In genomic region chr1:44620072-44620471, GRCh38 we compare ENCODE assay signal across 23 cellular contexts. TPM values are rescaled to one million over a fixed set of nuclear protein-coding genes. Genes with fewer than 3 reads are reported as not detected.
"Had no signal": no experiment of that assay in that cellular context is flagged by ENCODE, and none has a peak within 500 bp of the region (broad histone marks: within the 10 kb centered on the region; RNA-seq: fewer than 3 reads in every experiment).

No MANE protein-coding gene starts in this region.

- H3K4me1 ChIP-seq: colonic mucosa, upper lobe of right lung had no signal

- H3K27ac ChIP-seq: adrenal gland, colonic mucosa, neural progenitor cell, ovary, stomach, thoracic aorta, upper lobe of right lung had no signal

- H3K4me2 ChIP-seq: neural progenitor cell had no signal

- H3K36me3 ChIP-seq: adrenal gland, colonic mucosa, neural progenitor cell, ovary, stomach, thoracic aorta, upper lobe of right lung had no signal

- ATAC-seq: activated CD8-positive, alpha-beta memory T cell treated with anti-CD3 and anti-CD28 coated beads, Interleukin-2, amount 10 ng/mL, durations not matched to agents 7 days and 5 days; left lobe of liver; sciatic nerve; upper lobe of right lung had no signal

- FAIRE-seq: endometrium, keratinocyte had no signal

- H2AFZ ChIP-seq: neural progenitor cell had no signal

- H3K27me3 ChIP-seq: adrenal gland, ovary, upper lobe of right lung had no signal

- H3K9me3 ChIP-seq: adrenal gland, colonic mucosa, ovary, stomach, thoracic aorta, upper lobe of right lung had no signal

- H3K4me3 ChIP-seq: adrenal gland, colonic mucosa, neural progenitor cell, ovary, stomach, thoracic aorta, upper lobe of right lung had no signal

- DNase-seq: activated CD4-positive, alpha-beta T cell treated with anti-CD3 and anti-CD28 coated beads, Interleukin-2, amount 50 U/mL, for 4 hours; activated CD4-positive, CD25-positive, alpha-beta regulatory T cell treated with anti-CD3 and anti-CD28 coated beads, Interleukin-2, amount 50 U/mL, for 72 hours; activated CD8-positive, alpha-beta memory T cell treated with anti-CD3 and anti-CD28 coated beads, Interleukin-2, amount 10 ng/mL, durations not matched to agents 7 days and 5 days; activated naive CD4-positive, alpha-beta T cell treated with anti-CD3 and anti-CD28 coated beads, Interleukin-2, amount 50 U/mL, for 16 hours; activated T-cell treated with anti-CD3 and anti-CD28 coated beads, Interleukin-2, amount 50 U/mL, for 1 hour; adrenal gland; caudate nucleus; colonic mucosa; hippocampal formation; midbrain; ovary; stimulated activated CD4-positive, alpha-beta T cell treated with anti-CD3 and anti-CD28 coated beads, Interleukin-1b, Interleukin-23, amount 100 ng/mL, for 48 hours; stomach; T-helper 9 cell; upper lobe of right lung had no signal

- H3K9ac ChIP-seq: neural progenitor cell had no signal

RNA-seq across cellular contexts. Expression of gene ARMH1, which starts 54.4 kb away (rescaled TPM):
- total RNA-seq: glomerular endothelial cell, pulmonary artery endothelial cell had no signal
